ENCODE assay signal across 12 cellular contexts in the genomic region with DNA sequence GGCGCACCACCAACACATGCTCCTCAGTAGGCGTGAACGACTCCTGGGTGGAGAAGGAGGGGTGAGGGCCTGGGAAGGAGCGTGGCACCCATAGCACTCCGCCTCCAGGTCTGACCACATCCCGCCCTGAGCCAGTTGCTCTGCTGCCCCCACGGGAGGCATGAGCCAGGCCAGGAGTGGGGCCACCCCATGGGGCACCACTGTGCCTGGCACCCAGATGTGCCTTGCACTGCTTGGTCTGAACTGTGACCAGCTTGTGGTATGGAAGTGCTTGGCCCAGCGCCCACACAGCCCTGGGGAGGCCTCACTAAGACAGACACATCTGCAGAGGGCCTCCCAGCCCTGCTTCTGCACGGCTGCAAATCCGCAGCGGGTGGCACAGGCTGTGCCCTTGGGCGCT. TPM values are rescaled to one million over a fixed set of nuclear protein-coding genes. Genes with fewer than 3 reads are reported as not detected.
DNase-seq lines count a peak whose midpoint lies in the region; ATAC-seq, FAIRE-seq and TF ChIP-seq lines count a peak whose summit lies in the region.
"Not testable (repeated sequence)": the region's sequence is repeated elsewhere in the genome, so short reads cannot be mapped to it uniquely, and the experiment has no call there.
"Had no signal": no experiment of that assay in that cellular context is flagged by ENCODE, and none has a peak within 500 bp of the region (broad histone marks: within the 10 kb centered on the region; RNA-seq: fewer than 3 reads in every experiment).

No MANE protein-coding gene starts in this region.

- H3K36me3 Mint-ChIP-seq in stimulated activated effector memory CD8-positive, alpha-beta T cell treated with anti-CD3 and anti-CD28 coated beads, Interleukin-12 subunit alpha, Interleukin-12 subunit beta, amount 100 ng/mL, for 72 hours: peaks cover 57% of the 10 kb centered on the region

- not testable (repeated sequence) for H3K4me2 ChIP-seq in OCI-LY1 (ENCODE audit: low read length); K562 (ENCODE audit: insufficient read depth, low read length)

- POLR2A ChIA-PET in K562 (lab: Yijun Ruan, JAX): not testable (repeated sequence)

- not testable (repeated sequence) for H3K27me3 ChIP-seq in GM06990 (replicated peaks; ENCODE audit: control insufficient read depth, insufficient read depth, low read length); OCI-LY1 (ENCODE audit: insufficient read depth, low read length); K562 (ENCODE audit: control insufficient read depth in 2 of 2, insufficient read depth in 2 of 2, low read length in 2 of 2)

- CTCF ChIA-PET in K562 (lab: Yijun Ruan, JAX; ENCODE audit: low intra/inter-chr PET ratio): not testable (repeated sequence)

- not testable (repeated sequence) for H4K20me1 ChIP-seq in OCI-LY1 (ENCODE audit: insufficient read depth, low read length); K562 (replicated peaks; ENCODE audit: control insufficient read depth, insufficient read depth, low read length)

- not testable (repeated sequence) for H3K9me3 ChIP-seq in OCI-LY1 (ENCODE audit: low read length); K562 (replicated peaks; ENCODE audit: control insufficient read depth, insufficient read depth, low read depth, low read length)

- not testable (repeated sequence) for H3K9me1 ChIP-seq in K562 (ENCODE audit: control insufficient read depth, insufficient read depth, low read length)

- H3K27ac ChIP-seq in OCI-LY1 (ENCODE audit: low read depth, low read length, poor library complexity, severe bottlenecking): peak overlapping the region; percentile 90
- H3K27ac ChIP-seq in K562 (ENCODE audit: extremely low read depth, low read depth, low read length): not testable (repeated sequence)

- not testable (repeated sequence) for BruUV-seq in K562 (replicated peaks; lab: Mats Ljungman, UMichigan)

- H3K9me3 Mint-ChIP-seq in stimulated activated effector memory CD8-positive, alpha-beta T cell treated with anti-CD3 and anti-CD28 coated beads, Interleukin-12 subunit alpha, Interleukin-12 subunit beta, amount 100 ng/mL, for 72 hours: not testable (repeated sequence)

- not testable (repeated sequence) for H3K4me3 Mint-ChIP-seq in stimulated activated effector memory CD8-positive, alpha-beta T cell treated with anti-CD3 and anti-CD28 coated beads, Interleukin-12 subunit alpha, Interleukin-12 subunit beta, amount 100 ng/mL, for 72 hours

- H3K9me2 ChIP-seq in OCI-LY1 (ENCODE audit: low read depth, low read length): not testable (repeated sequence)

- H3K4me1 Mint-ChIP-seq in stimulated activated effector memory CD8-positive, alpha-beta T cell treated with anti-CD3 and anti-CD28 coated beads, Interleukin-12 subunit alpha, Interleukin-12 subunit beta, amount 100 ng/mL, for 72 hours: peaks cover 22% of the 10 kb centered on the region

- ATAC-seq in GM19035 (IDR thresholded peaks at IDR 0.05; ENCODE audit: unreplicated experiment) (peak; percentile 36), GM21717 (IDR thresholded peaks at IDR 0.05; ENCODE audit: unreplicated experiment) (peak; percentile 37), HG02973 (IDR thresholded peaks at IDR 0.05; ENCODE audit: unreplicated experiment) (peak; percentile 23), HG03457 (IDR thresholded peaks at IDR 0.05; ENCODE audit: unreplicated experiment) (peak; percentile 34)
- not testable (repeated sequence) for ATAC-seq in K562
- ATAC-seq in stimulated activated effector memory CD8-positive, alpha-beta T cell treated with anti-CD3 and anti-CD28 coated beads, Interleukin-12 subunit alpha, Interleukin-12 subunit beta, amount 100 ng/mL, for 72 hours: peak; percentile 6

- H3K79me2 ChIP-seq in OCI-LY1 (ENCODE audit: insufficient read depth, low read length); K562 (ENCODE audit: control insufficient read depth, insufficient read depth, low read length): not testable (repeated sequence)

- H3K4me1 ChIP-seq in OCI-LY1 (ENCODE audit: insufficient read depth, low read length, severe bottlenecking) (peaks cover 21% of the 10 kb centered on the region), K562 (replicated peaks in 1 of 2; ENCODE audit: control insufficient read depth in 2 of 2, insufficient read depth in 2 of 2, low read length in 2 of 2) (peaks cover 0 to 39% of the 10 kb centered on the region in 2 experiments; a peak in 3 of 5 replicates)

- not testable (repeated sequence) for TF ChIP-seq EP300 in K562 (IDR thresholded peaks at IDR 0.05; ENCODE audit: low read length)

- WGBS in K562 (ENCODE audit: insufficient coverage, low coverage, missing lambda C conversion rate): 87% methylated on average over 9 of the region's 12 CpGs

- not testable (repeated sequence) for H3K4me3 ChIP-seq in GM06990 (replicated peaks; ENCODE audit: low read depth, low read length); OCI-LY1 (ENCODE audit: low read depth, low read length, poor library complexity, severe bottlenecking); K562

- not testable (repeated sequence) for FAIRE-seq in K562 (lab: Jason Lieb, UNC)

- H3F3A ChIP-seq in OCI-LY1 (ENCODE audit: insufficient read depth, low read length): not testable (repeated sequence)

- in situ Hi-C loops in K562 (cut with MboI): not testable (repeated sequence)

- H2AFZ ChIP-seq in OCI-LY1 (ENCODE audit: low read length); K562 (ENCODE audit: low read depth, low read length): not testable (repeated sequence)

- TF ChIP-seq RAD21 in K562 (CRISPR knock-in tag; conservative IDR thresholded peaks at IDR 0.05 in 1 of 2, IDR thresholded peaks at IDR 0.05 in 1 of 2): not testable (repeated sequence)

- peak overlapping the region; percentile 88 for H3K27ac Mint-ChIP-seq in stimulated activated effector memory CD8-positive, alpha-beta T cell treated with anti-CD3 and anti-CD28 coated beads, Interleukin-12 subunit alpha, Interleukin-12 subunit beta, amount 100 ng/mL, for 72 hours

- H3K9ac ChIP-seq in OCI-LY1 (ENCODE audit: low read length): not testable (repeated sequence)
- H3K9ac ChIP-seq in K562 (ENCODE audit: insufficient read depth in 1 of 2, low read depth in 2 of 2, low read length in 2 of 2): peak overlapping the region in 1 of 2 experiments; percentile 28; a peak in 1 of 4 replicates

- not testable (repeated sequence) for TF ChIP-seq CTCF in GM06990 (IDR thresholded peaks at IDR 0.05; ENCODE audit: insufficient read depth, low read length, poor library complexity, severe bottlenecking); OCI-LY1 (IDR thresholded peaks at IDR 0.05; ENCODE audit: low read length); K562 (IDR thresholded peaks at IDR 0.05 in 2 of 3, conservative IDR thresholded peaks at IDR 0.05 in 1 of 3; ENCODE audit: insufficient read depth in 2 of 3, low read depth in 1 of 3, low read length in 3 of 3)

- intact Hi-C loops in K562 (cut with micrococcal nuclease): loop anchor here (2.0 kb wide), 1 partner anchor 175 kb away; no protein-coding TSS in a partner anchor

- H3K36me3 ChIP-seq in GM06990 (ENCODE audit: control insufficient read depth, insufficient read depth, low read length): not testable (repeated sequence)
- H3K36me3 ChIP-seq in OCI-LY1 (ENCODE audit: insufficient read depth, low read length) (peaks cover 36% of the 10 kb centered on the region), K562 (ENCODE audit: control insufficient read depth, insufficient read depth, low read length) (peaks cover 58% of the 10 kb centered on the region; the same call in 1 of the 3 replicates)

- TF ChIP-seq POLR2A in K562 (conservative IDR thresholded peaks at IDR 0.05): not testable (repeated sequence)

- DNase-seq in GM06990 (ENCODE audit: extremely low read depth, insufficient read length): peak; percentile 54
- not testable (repeated sequence) for DNase-seq in K562 (ENCODE audit: extremely low read depth in 1 of 4, low spot score in 3 of 4); stimulated activated effector memory CD8-positive, alpha-beta T cell treated with anti-CD3 and anti-CD28 coated beads, Interleukin-12 subunit alpha, Interleukin-12 subunit beta, amount 100 ng/mL, for 72 hours (ENCODE audit: low spot score in 2 of 2)

RNA-seq across cellular contexts. Expression of a gene that starts 12.4 kb away (rescaled TPM):
- 4.0 and 15.6 TPM in 2 replicates for total RNA-seq in K562 (2011; cell fraction: chromatin; rRNA removed; ENCODE audit: low replicate concordance)
- total RNA-seq in K562 (2011; cell fraction: nucleolus; rRNA removed): 8.2 and 11.2 TPM in 2 replicates
- 6.4 and 6.6 TPM in 2 replicates for total RNA-seq in K562 (2011; cell fraction: nucleoplasm; rRNA removed)
- total RNA-seq in K562 (2014; rRNA removed): 0.59 and 0.65 TPM in 2 replicates
- total RNA-seq in K562 (2014; rRNA removed; fragmentation: Illumina TruSeq; extraction: Trizol): 0.11 and 0.19 TPM in 2 replicates
- total RNA-seq in K562 (2015; rRNA removed; fragmentation: Illumina TruSeq; extraction: Trizol): 0.25 and 0.57 TPM in 2 replicates
- total RNA-seq in K562 (2021): 1.0 and 1.4 TPM in 2 replicates
- 1.2 and 2.1 TPM in 2 replicates for polyA plus RNA-seq in K562 (2011; rRNA removed)
- polyA plus RNA-seq in K562 (2011; cell fraction: cytosol; rRNA removed): 0.68 and 1.6 TPM in 2 replicates
- 16.4 and 25.1 TPM in 2 replicates for polyA plus RNA-seq in K562 (2011; cell fraction: nucleus; rRNA removed)
- 2.9 and 6.0 TPM in 2 replicates for polyA plus RNA-seq in K562 (2012)
- polyA plus RNA-seq in K562 (2014; fragmentation: Illumina TruSeq; extraction: Trizol): 0.28 and 0.45 TPM in 2 replicates
- polyA plus RNA-seq in K562 (2014; fragmentation: Nextera tagmentation; extraction: Ambion mirVana): under 1 TPM in 1 of 2 experiments, not detected in 1; 0.04 TPM
- 1.5 and 1.6 TPM in 2 replicates for polyA plus RNA-seq in K562 (2014; rRNA removed)
- 0.18 and 0.42 TPM in 2 replicates for polyA minus RNA-seq in K562 (2011; rRNA and poly(A)+ RNA removed)
- polyA minus RNA-seq in K562 (2011; cell fraction: cytosol; rRNA and poly(A)+ RNA removed): 0.36 TPM in 1 of 2 replicates, not detected in the other
- 1.9 TPM in 2 replicates for polyA minus RNA-seq in K562 (2011; cell fraction: nucleus; rRNA and poly(A)+ RNA removed)

RNA-seq across cellular contexts. Expression of a gene that starts 24.0 kb away (rescaled TPM):
- total RNA-seq in K562 (2011; cell fraction: chromatin; rRNA removed; ENCODE audit: low replicate concordance): 91.3 and 261 TPM in 2 replicates
- total RNA-seq in K562 (2011; cell fraction: nucleolus; rRNA removed): 155 and 168 TPM in 2 replicates
- total RNA-seq in K562 (2011; cell fraction: nucleoplasm; rRNA removed): 102 and 110 TPM in 2 replicates
- total RNA-seq in K562 (2014; rRNA removed): 46.6 and 61.6 TPM in 2 replicates
- total RNA-seq in K562 (2014; rRNA removed; fragmentation: Illumina TruSeq; extraction: Trizol): 25.7 and 26.0 TPM in 2 replicates
- total RNA-seq in K562 (2015; rRNA removed; fragmentation: Illumina TruSeq; extraction: Trizol): 35.7 and 39.6 TPM in 2 replicates
- total RNA-seq in K562 (2021): 108 and 123 TPM in 2 replicates
- 33.4 and 80.6 TPM in 2 replicates for polyA plus RNA-seq in K562 (2011; rRNA removed)
- polyA plus RNA-seq in K562 (2011; cell fraction: cytosol; rRNA removed): 38.3 and 60.1 TPM in 2 replicates
- polyA plus RNA-seq in K562 (2011; cell fraction: nucleus; rRNA removed): 258 and 368 TPM in 2 replicates
- 62.6 and 64.0 TPM in 2 replicates for polyA plus RNA-seq in K562 (2012)
- polyA plus RNA-seq in K562 (2014; fragmentation: Illumina TruSeq; extraction: Trizol): 79.3 and 102 TPM in 2 replicates
- polyA plus RNA-seq in K562 (2014; fragmentation: Nextera tagmentation; extraction: Ambion mirVana): 1 to 10 TPM; 7.5 to 8.8 TPM
- polyA plus RNA-seq in K562 (2014; rRNA removed): 65.1 and 71.4 TPM in 2 replicates
- polyA minus RNA-seq in K562 (2011; rRNA and poly(A)+ RNA removed): 26.6 and 35.5 TPM in 2 replicates
- polyA minus RNA-seq in K562 (2011; cell fraction: cytosol; rRNA and poly(A)+ RNA removed): 63.5 and 85.1 TPM in 2 replicates
- 80.4 and 94.5 TPM in 2 replicates for polyA minus RNA-seq in K562 (2011; cell fraction: nucleus; rRNA and poly(A)+ RNA removed)

RNA-seq across cellular contexts. Expression of a gene that starts 24.7 kb away (rescaled TPM):
- 10.2 and 28.9 TPM in 2 replicates for total RNA-seq in K562 (2011; cell fraction: chromatin; rRNA removed; ENCODE audit: low replicate concordance)
- 71.5 and 79.0 TPM in 2 replicates for total RNA-seq in K562 (2011; cell fraction: nucleolus; rRNA removed)
- 32.1 and 38.3 TPM in 2 replicates for total RNA-seq in K562 (2011; cell fraction: nucleoplasm; rRNA removed)
- total RNA-seq in K562 (2014; rRNA removed) (435 and 624 TPM in 2 replicates), K562 (2014; rRNA removed; fragmentation: Illumina TruSeq; extraction: Trizol) (15.9 and 19.3 TPM in 2 replicates), K562 (2015; rRNA removed; fragmentation: Illumina TruSeq; extraction: Trizol) (102 and 115 TPM in 2 replicates), K562 (2021) (379 and 394 TPM in 2 replicates)
- polyA plus RNA-seq in K562 (2011; rRNA removed) (114 and 170 TPM in 2 replicates), K562 (2014; fragmentation: Illumina TruSeq; extraction: Trizol) (12.5 and 57.0 TPM in 2 replicates), K562 (2014; fragmentation: Nextera tagmentation; extraction: Ambion mirVana) (1 to 10 TPM; 5.1 to 9.3 TPM), K562 (2014; rRNA removed) (321 and 383 TPM in 2 replicates)
- polyA plus RNA-seq in K562 (2011; cell fraction: cytosol; rRNA removed): 101 and 352 TPM in 2 replicates
- 57.8 and 72.4 TPM in 2 replicates for polyA plus RNA-seq in K562 (2011; cell fraction: nucleus; rRNA removed)
- 267 and 316 TPM in 2 replicates for polyA plus RNA-seq in K562 (2012)
- 3.0 and 3.9 TPM in 2 replicates for polyA minus RNA-seq in K562 (2011; rRNA and poly(A)+ RNA removed)
- 41.0 and 73.4 TPM in 2 replicates for polyA minus RNA-seq in K562 (2011; cell fraction: cytosol; rRNA and poly(A)+ RNA removed)
- polyA minus RNA-seq in K562 (2011; cell fraction: nucleus; rRNA and poly(A)+ RNA removed): 24.0 and 37.5 TPM in 2 replicates

RNA-seq across cellular contexts. Expression of a gene that starts 28.3 kb away (rescaled TPM):
- 6.4 and 10.3 TPM in 2 replicates for total RNA-seq in K562 (2011; cell fraction: chromatin; rRNA removed; ENCODE audit: low replicate concordance)
- 5.8 and 8.0 TPM in 2 replicates for total RNA-seq in K562 (2011; cell fraction: nucleolus; rRNA removed)
- total RNA-seq in K562 (2011; cell fraction: nucleoplasm; rRNA removed): 4.4 and 6.6 TPM in 2 replicates
- total RNA-seq in K562 (2014; rRNA removed) (0.23 and 0.33 TPM in 2 replicates), K562 (2014; rRNA removed; fragmentation: Illumina TruSeq; extraction: Trizol) (0.38 and 0.51 TPM in 2 replicates), K562 (2015; rRNA removed; fragmentation: Illumina TruSeq; extraction: Trizol) (0.33 and 0.41 TPM in 2 replicates), K562 (2021) (2.1 and 2.2 TPM in 2 replicates)
- polyA plus RNA-seq in K562 (2011; rRNA removed) (0.09 and 0.15 TPM in 2 replicates), K562 (2014; fragmentation: Illumina TruSeq; extraction: Trizol) (0.25 and 0.26 TPM in 2 replicates), K562 (2014; fragmentation: Nextera tagmentation; extraction: Ambion mirVana) (under 1 TPM in 1 of 2 experiments, not detected in 1; 0.04 TPM), K562 (2014; rRNA removed) (0.18 and 0.28 TPM in 2 replicates)
- 0.06 and 0.09 TPM in 2 replicates for polyA plus RNA-seq in K562 (2011; cell fraction: cytosol; rRNA removed)
- polyA plus RNA-seq in K562 (2011; cell fraction: nucleus; rRNA removed): 0.90 and 2.3 TPM in 2 replicates
- polyA plus RNA-seq in K562 (2012): 0.10 and 0.24 TPM in 2 replicates
- 0.57 and 0.74 TPM in 2 replicates for polyA minus RNA-seq in K562 (2011; rRNA and poly(A)+ RNA removed)
- 0.36 TPM in 1 of 2 replicates, not detected in the other for polyA minus RNA-seq in K562 (2011; cell fraction: cytosol; rRNA and poly(A)+ RNA removed)
- 4.0 and 4.8 TPM in 2 replicates for polyA minus RNA-seq in K562 (2011; cell fraction: nucleus; rRNA and poly(A)+ RNA removed)
- total RNA-seq: frontal cortex, suprapubic skin had no signal
- polyA plus RNA-seq: mammary epithelial cell had no signal

RNA-seq across cellular contexts. Expression of a gene that starts 40.9 kb away (rescaled TPM):
- not detected in 2 replicates for total RNA-seq in K562 (2011; cell fraction: chromatin; rRNA removed; ENCODE audit: low replicate concordance)
- total RNA-seq in K562 (2011; cell fraction: nucleolus; rRNA removed): not detected in 2 replicates
- not detected in 2 replicates for total RNA-seq in K562 (2011; cell fraction: nucleoplasm; rRNA removed)
- total RNA-seq in K562 (2014; rRNA removed) (0.14 and 0.41 TPM in 2 replicates), K562 (2014; rRNA removed; fragmentation: Illumina TruSeq; extraction: Trizol) (0.10 TPM in 1 of 2 replicates, not detected in the other), K562 (2015; rRNA removed; fragmentation: Illumina TruSeq; extraction: Trizol) (0.15 and 0.25 TPM in 2 replicates), K562 (2021) (not detected in 2 replicates)
- polyA plus RNA-seq in K562 (2011; rRNA removed) (0.11 and 0.26 TPM in 2 replicates), K562 (2014; fragmentation: Illumina TruSeq; extraction: Trizol) (0.22 and 0.30 TPM in 2 replicates), K562 (2014; fragmentation: Nextera tagmentation; extraction: Ambion mirVana) (under 1 TPM in 1 of 2 experiments, not detected in 1; 0.13 TPM), K562 (2014; rRNA removed) (0.09 and 0.12 TPM in 2 replicates)
- polyA plus RNA-seq in K562 (2011; cell fraction: cytosol; rRNA removed): 0.34 and 0.48 TPM in 2 replicates
- polyA plus RNA-seq in K562 (2011; cell fraction: nucleus; rRNA removed): 0.34 and 0.37 TPM in 2 replicates
- 0.06 and 0.09 TPM in 2 replicates for polyA plus RNA-seq in K562 (2012)
- polyA minus RNA-seq in K562 (2011; rRNA and poly(A)+ RNA removed): 0.14 TPM in 1 of 2 replicates, not detected in the other
- not detected in 2 replicates for polyA minus RNA-seq in K562 (2011; cell fraction: cytosol; rRNA and poly(A)+ RNA removed)
- polyA minus RNA-seq in K562 (2011; cell fraction: nucleus; rRNA and poly(A)+ RNA removed): not detected in 2 replicates
- total RNA-seq: frontal cortex, mammary epithelial cell, neural crest cell, suprapubic skin had no signal
- polyA plus RNA-seq: mammary epithelial cell had no signal
